ENCODE assay signal across 18 cellular contexts in genomic region chr7:86116-86515, GRCh38.
A peak's percentile ranks its signal among the peaks of the same experiment; 100 is the strongest.
DNase-seq lines count a peak whose midpoint lies in the region; TF ChIP-seq lines count a peak whose summit lies in the region.
"Had no signal": no experiment of that assay in that cellular context is flagged by ENCODE, and none has a peak within 500 bp of the region (broad histone marks: within the 10 kb centered on the region; RNA-seq: fewer than 3 reads in every experiment).

No MANE protein-coding gene starts in this region.

- H2AFZ ChIP-seq in H9 (ENCODE audit: low read length) (no peak overlapping the region), hepatocyte (no peak overlapping the region), osteoblast (ENCODE audit: low read length) (no peak overlapping the region)
- H2AFZ ChIP-seq: PC-9 had no signal

- H3K36me3 ChIP-seq in hepatocyte (replicated peaks; ENCODE audit: insufficient read depth, low read depth) (no peaks in the 10 kb centered on the region), osteoblast (ENCODE audit: insufficient read depth, low read length) (no peaks in the 10 kb centered on the region)

- H3K79me2 ChIP-seq in H9 (ENCODE audit: insufficient read depth, low read length) = peaks cover 4% of the 10 kb centered on the region; the same call in 1 of the 2 replicates
- no peaks in the 10 kb centered on the region for H3K79me2 ChIP-seq in hepatocyte
- no peaks in the 10 kb centered on the region for H3K79me2 ChIP-seq in osteoblast (ENCODE audit: insufficient read depth, low read length)

- no CpG with 5 or more reads among the region's 7 CpGs for WGBS in H9 (ENCODE audit: extremely low coverage, insufficient read length, low lambda C conversion rate)
- whole genome bisulfite sequencing in hepatocyte (ENCODE audit: low lambda C conversion rate, missing lambda C conversion rate) = 95% methylated on average over 5 of the region's 7 CpGs

- peaks cover 7% of the 10 kb centered on the region; the same call in 1 of the 2 replicates for H3K4me1 ChIP-seq in H9 (ENCODE audit: insufficient read depth, low read length)
- peaks cover 52% of the 10 kb centered on the region for H3K4me1 ChIP-seq in hepatocyte (ENCODE audit: insufficient read depth)
- H3K4me1 ChIP-seq in osteoblast (ENCODE audit: insufficient read depth, low read length) = peaks cover 46% of the 10 kb centered on the region

- H3K9ac ChIP-seq in H9 (ENCODE audit: extremely low read depth, insufficient read length, low read length) = no peak overlapping the region
- H3K9ac ChIP-seq: KMS-11 had no signal

- no peak overlapping the region for H3K4ac ChIP-seq in H9 (ENCODE audit: low read depth, low read length)

- H3K4me1 Mint-ChIP-seq in activated T-cell treated with anti-CD3 and anti-CD28 coated beads, Interleukin-2, amount 50 U/mL, for 24 hours (ENCODE audit: low read depth) = peaks cover 7% of the 10 kb centered on the region
- peaks cover 49 to 56% of the 10 kb centered on the region in 2 experiments for H3K4me1 Mint-ChIP-seq in H9

- H4K91ac ChIP-seq in H9 (ENCODE audit: insufficient read length, low read depth, low read length) = no peak overlapping the region

- no peaks in the 10 kb centered on the region for H3K23me2 ChIP-seq in H9 (ENCODE audit: insufficient read length, low read depth, low read length, poor library complexity, severe bottlenecking)

- peaks cover 7% of the 10 kb centered on the region for H3K27me3 Mint-ChIP-seq in activated T-cell treated with anti-CD3 and anti-CD28 coated beads, Interleukin-2, amount 50 U/mL, for 24 hours
- peaks cover 3% of the 10 kb centered on the region; the same call in 1 of the 2 replicates for H3K27me3 Mint-ChIP-seq in H9 (ENCODE audit: low read depth)

- no peaks in the 10 kb centered on the region for H3K9me3 ChIP-seq in H9 (ENCODE audit: control insufficient read depth, low read depth, low read length)
- no peaks in the 10 kb centered on the region for H3K9me3 ChIP-seq in hepatocyte (ENCODE audit: low read depth)
- H3K9me3 ChIP-seq in osteoblast (ENCODE audit: low read depth, low read length) = no peaks in the 10 kb centered on the region

- H2AK5ac ChIP-seq in H9 (ENCODE audit: insufficient read length, low read length) = no peak overlapping the region

- no peak overlapping the region for H3K23ac ChIP-seq in H9 (ENCODE audit: insufficient read length, low read depth, low read length)

- H2BK12ac ChIP-seq in H9 (ENCODE audit: insufficient read length, low read depth, low read length) = no peak overlapping the region

- no peak overlapping the region for H3T11ph ChIP-seq in H9 (ENCODE audit: low read length)

- no peak overlapping the region for H4K5ac ChIP-seq in H9 (ENCODE audit: insufficient read length, low read depth, low read length)

- TF ChIP-seq CTCF in H9 (conservative IDR thresholded peaks at IDR 0.05) (no peak), hepatocyte (IDR thresholded peaks at IDR 0.05; ENCODE audit: poor library complexity) (no peak), osteoblast (IDR thresholded peaks at IDR 0.05; ENCODE audit: extremely low read depth, low read depth, low read length) (no peak)

- H3K18ac ChIP-seq in H9 (ENCODE audit: insufficient read length, low read depth, low read length) = no peak overlapping the region

- H2BK5ac ChIP-seq in H9 (ENCODE audit: insufficient read length, low read length) = no peak overlapping the region

- no peak overlapping the region for H2BK120ac ChIP-seq in H9 (ENCODE audit: low read depth, low read length, poor library complexity, severe bottlenecking)

- H3K27me3 ChIP-seq in H9 (ENCODE audit: insufficient read depth, low read length) (no peaks in the 10 kb centered on the region), hepatocyte (no peaks in the 10 kb centered on the region), osteoblast (ENCODE audit: insufficient read depth, low read length) (peaks cover 1% of the 10 kb centered on the region)

- H3K36me3 Mint-ChIP-seq in activated T-cell treated with anti-CD3 and anti-CD28 coated beads, Interleukin-2, amount 50 U/mL, for 24 hours (ENCODE audit: low read depth) = no peaks in the 10 kb centered on the region
- peaks cover 0 to 3% (median 1%) of the 10 kb centered on the region in 3 experiments; a peak in 3 of 7 replicates for H3K36me3 Mint-ChIP-seq in H9 (ENCODE audit: insufficient read depth in 1 of 3, low read depth in 3 of 3)

- no peaks in the 10 kb centered on the region for H3K9me2 ChIP-seq in hepatocyte (replicated peaks; ENCODE audit: insufficient read depth)

- H4K8ac ChIP-seq in H9 (replicated peaks; ENCODE audit: insufficient read length, low read depth, low read length) = no peak overlapping the region

- H3K27ac Mint-ChIP-seq in activated T-cell treated with anti-CD3 and anti-CD28 coated beads, Interleukin-2, amount 50 U/mL, for 24 hours = peak overlapping the region; percentile 44
- H3K27ac Mint-ChIP-seq in H9 = peak overlapping the region in 1 of 3 experiments; percentile 68; a peak in 3 of 7 replicates
- H3K27ac Mint-ChIP-seq: HFFc6 had no signal

- H2BK20ac ChIP-seq in H9 (ENCODE audit: low read depth, low read length, poor library complexity, severe bottlenecking) = no peak overlapping the region

- H3K4me3 Mint-ChIP-seq in activated T-cell treated with anti-CD3 and anti-CD28 coated beads, Interleukin-2, amount 50 U/mL, for 24 hours = no peak overlapping the region
- no peak overlapping the region for H3K4me3 Mint-ChIP-seq in H9
- H3K4me3 Mint-ChIP-seq: HFFc6 had no signal

- H3K27ac ChIP-seq in H9 (ENCODE audit: insufficient read length, low read depth, low read length) (no peak overlapping the region), hepatocyte (no peak overlapping the region), osteoblast (ENCODE audit: low read depth, low read length) (no peak overlapping the region), caudate nucleus (ENCODE audit: low read depth, low read length) (no peak overlapping the region)
- H3K27ac ChIP-seq: KMS-11, PC-9 had no signal

- DNase-seq in activated T-cell treated with anti-CD3 and anti-CD28 coated beads, Interleukin-2, amount 50 U/mL, for 24 hours = no peak
- DNase-seq in activated T-cell treated with anti-CD3 and anti-CD28 coated beads for 4 hours (no peak), H9 (no peak), hepatocyte (ENCODE audit: low spot score) (peak; percentile 3), osteoblast (ENCODE audit: insufficient read length, low spot score, missing footprints) (peak; percentile 62), caudate nucleus (lab: John Stamatoyannopoulos, UW) (no peak), MV-4-11 (lab: John Stamatoyannopoulos, UW) (no peak), ecto neural progenitor cell (ENCODE audit: low spot score) (no peak)
- DNase-seq: 8988T, C1 segment of cervical spinal cord, GOT3, NCI-H1048, NCI-H146, NCI-H2081, NCI-H510A treated with DMSO at 0.1 percent for 48 hours had no signal

- H3K4me2 ChIP-seq in H9 (ENCODE audit: insufficient read depth, insufficient read length, low read length) (no peak overlapping the region), hepatocyte (no peak overlapping the region), osteoblast (ENCODE audit: insufficient read depth, low read length) (no peak overlapping the region)
- H3K4me2 ChIP-seq: KMS-11, PC-9 had no signal

- no peak overlapping the region for H2BK15ac ChIP-seq in H9 (ENCODE audit: low read depth, low read length)

- H3K4me3 ChIP-seq in hepatocyte (no peak overlapping the region), osteoblast (ENCODE audit: insufficient read depth, low read length) (no peak overlapping the region)
- H3K4me3 ChIP-seq: PC-9 had no signal

- no peak overlapping the region for H3K56ac ChIP-seq in H9 (ENCODE audit: insufficient read length, low read depth, low read length)

- no peaks in the 10 kb centered on the region for H3K9me3 Mint-ChIP-seq in activated T-cell treated with anti-CD3 and anti-CD28 coated beads, Interleukin-2, amount 50 U/mL, for 24 hours
- H3K9me3 Mint-ChIP-seq in H9 = peaks cover 0 to 6% of the 10 kb centered on the region in 2 experiments; a peak in 1 of 5 replicates
- H3K9me3 Mint-ChIP-seq: HFFc6 had no signal

- H3K14ac ChIP-seq in H9 (ENCODE audit: insufficient read depth, low read length) = peak overlapping the region; percentile 31; the same call in 1 of the 2 replicates

- H4K20me1 ChIP-seq in H9 (ENCODE audit: control insufficient read depth, insufficient read depth, insufficient read length) (no peaks in the 10 kb centered on the region), hepatocyte (ENCODE audit: insufficient read depth, poor library complexity, severe bottlenecking) (no peaks in the 10 kb centered on the region), osteoblast (ENCODE audit: insufficient read depth, low read length) (no peaks in the 10 kb centered on the region)

- H3K79me1 ChIP-seq in H9 (ENCODE audit: insufficient read depth, low read depth, low read length, poor library complexity, severe bottlenecking) = no peaks in the 10 kb centered on the region

Comparison
In these comparisons a context has a peak if more than half of its experiments do, and no peak if none do; other contexts are left out.
1. DNase-seq: peak in hepatocyte (single experiment) and osteoblast (single experiment); none in activated T-cell treated with anti-CD3 and anti-CD28 coated beads, Interleukin-2, amount 50 U/mL, for 24 hours (single experiment), activated T-cell treated with anti-CD3 and anti-CD28 coated beads for 4 hours (single experiment), H9 (single experiment), caudate nucleus (0 of 61), MV-4-11 (single experiment) and ecto neural progenitor cell (single experiment).